23 cellular contexts compared by ENCODE assay signal in the genomic region with DNA sequence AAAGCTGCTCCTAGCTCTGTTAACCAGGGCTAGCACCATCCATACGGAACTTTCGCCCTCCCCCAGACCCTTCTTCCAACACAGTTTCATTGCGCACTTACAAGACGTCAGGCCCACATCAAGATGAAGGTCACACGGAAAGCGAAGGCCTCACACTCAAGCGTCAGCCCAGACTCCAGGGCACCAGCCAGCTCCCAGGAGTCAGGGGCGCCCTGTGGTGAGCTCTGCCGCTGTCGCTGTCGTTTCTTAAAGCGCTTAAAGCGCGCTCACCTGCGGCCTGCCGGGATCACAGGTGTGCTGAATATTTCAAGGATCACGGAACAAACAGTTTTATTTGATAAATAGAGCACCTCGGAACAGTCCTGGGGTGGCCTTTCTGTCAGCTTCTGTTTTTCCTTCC.
DNase-seq lines count a peak whose midpoint lies in the region; ATAC-seq and TF ChIP-seq lines count a peak whose summit lies in the region.
"Had no signal": no experiment of that assay in that cellular context is flagged by ENCODE, and none has a peak within 500 bp of the region (broad histone marks: within the 10 kb centered on the region; RNA-seq: fewer than 3 reads in every experiment).

No MANE protein-coding gene starts in this region.

- no peak overlapping the region for H2BK5ac ChIP-seq in mesenchymal stem cell (ENCODE audit: low read depth, low read length, poor library complexity, severe bottlenecking)

- no peak overlapping the region for H3K4me3 ChIP-seq in mesenchymal stem cell (ENCODE audit: insufficient read depth in 1 of 2, low read depth in 1 of 2, low read length in 2 of 2)
- H3K4me3 ChIP-seq: SJCRH30 had no signal

- no peak overlapping the region for H3K4me3 Mint-ChIP-seq in WTC11
- H3K4me3 Mint-ChIP-seq in activated CD4-positive, alpha-beta T cell treated with anti-CD3 and anti-CD28 coated beads for 36 hours: no peak overlapping the region
- H3K4me3 Mint-ChIP-seq: B cell; CD8-positive, alpha-beta T cell had no signal

- H2BK15ac ChIP-seq in mesenchymal stem cell (ENCODE audit: low read depth, poor library complexity, severe bottlenecking): no peak overlapping the region

- H3K27ac ChIP-seq in mesenchymal stem cell (ENCODE audit: low read length, poor library complexity, severe bottlenecking): no peak overlapping the region
- H3K27ac ChIP-seq: 22Rv1, C4-2B, SJCRH30 had no signal

- H2BK120ac ChIP-seq in mesenchymal stem cell (ENCODE audit: low read depth, low read length): no peak overlapping the region

- H3K4me1 ChIP-seq in mesenchymal stem cell (ENCODE audit: control insufficient read depth, insufficient read depth, low read depth, low read length): no peaks in the 10 kb centered on the region
- H3K4me1 ChIP-seq: SJCRH30 had no signal

- H3K79me1 ChIP-seq in mesenchymal stem cell (replicated peaks; ENCODE audit: low read length, poor library complexity, severe bottlenecking): no peaks in the 10 kb centered on the region

- no peak overlapping the region for H3K14ac ChIP-seq in mesenchymal stem cell (ENCODE audit: low read length in 2 of 2)

- no peak overlapping the region for H4K91ac ChIP-seq in mesenchymal stem cell (ENCODE audit: low read length)

- H2BK12ac ChIP-seq in mesenchymal stem cell (ENCODE audit: low read length in 2 of 2): no peak overlapping the region

- H3K27ac Mint-ChIP-seq in WTC11: no peak overlapping the region
- no peak overlapping the region for H3K27ac Mint-ChIP-seq in activated CD4-positive, alpha-beta T cell treated with anti-CD3 and anti-CD28 coated beads for 36 hours
- H3K27ac Mint-ChIP-seq: B cell; CD8-positive, alpha-beta T cell had no signal

- no peak overlapping the region for H3K9ac ChIP-seq in mesenchymal stem cell (ENCODE audit: low read length)

- no peak for TF ChIP-seq CTCF in WTC11 (IDR thresholded peaks at IDR 0.05)

- intact Hi-C loops in Right ventricle myocardium superior (cut with DNase I): no loop called here
- intact Hi-C loops in activated CD4-positive, alpha-beta T cell treated with anti-CD3 and anti-CD28 coated beads for 36 hours (cut with DNase I, micrococcal nuclease): no loop called here

- DNase-seq in NCI-H1417 (lab: John Stamatoyannopoulos, UW) (peak in 2 of 3 experiments; percentile 65 to 79), NCI-H1417 treated with DMSO at 0.1 percent for 48 hours (lab: John Stamatoyannopoulos, UW) (no peak), WTC11 (ENCODE audit: low spot score) (no peak), mesenchymal stem cell (no peak), NCI-H2196 treated with DMSO at 0.1 percent for 48 hours (lab: John Stamatoyannopoulos, UW; ENCODE audit: unreplicated experiment) (no peak), Right ventricle myocardium superior (no peak)
- no peak for DNase-seq in activated CD4-positive, alpha-beta T cell treated with anti-CD3 and anti-CD28 coated beads for 36 hours
- DNase-seq: CD8-positive, alpha-beta T cell; DMS79 treated with DMSO at 0.1 percent for 48 hours; GF-D8; KBM-7; MV-4-11; NCI-H1105; NCI-H1694 treated with DMSO at 0.1 percent for 48 hours; NCI-H2081; NCI-H226; NCI-H524; NCI-H774; SJCRH30 had no signal

- H2AK5ac ChIP-seq in mesenchymal stem cell (ENCODE audit: low read length, severe bottlenecking): no peak overlapping the region

- peak; percentile 55 for ATAC-seq in WTC11
- ATAC-seq in Right ventricle myocardium superior (ENCODE audit: poor library complexity): no peak
- no peak for ATAC-seq in activated CD4-positive, alpha-beta T cell treated with anti-CD3 and anti-CD28 coated beads for 36 hours
- ATAC-seq: CD8-positive, alpha-beta T cell; SK-N-SH treated with all-trans-retinoic acid at 6 μM for 48 hours had no signal

- CTCF ChIA-PET in WTC11 (lab: Charles Lee): interaction anchor here (1.7 kb wide), 1 partner anchor 175 kb away, joined by 5 read pairs; no protein-coding TSS in a partner anchor
- CTCF ChIA-PET in activated CD4-positive, alpha-beta T cell treated with anti-CD3 and anti-CD28 coated beads for 36 hours (lab: Charles Lee): no interaction called here

- POLR2A ChIA-PET in WTC11 (lab: Charles Lee): no interaction called here
- POLR2A ChIA-PET in activated CD4-positive, alpha-beta T cell treated with anti-CD3 and anti-CD28 coated beads for 36 hours (lab: Charles Lee): no interaction called here

- no peaks in the 10 kb centered on the region for H3K36me3 ChIP-seq in mesenchymal stem cell (ENCODE audit: control insufficient read depth in 1 of 2, insufficient read depth in 2 of 2, low read depth in 1 of 2, low read length in 2 of 2)
- H3K36me3 ChIP-seq: SJCRH30 had no signal

- H3K9me3 ChIP-seq in mesenchymal stem cell (ENCODE audit: control insufficient read depth, low read length): no peaks in the 10 kb centered on the region
- H3K9me3 ChIP-seq: SJCRH30 had no signal

- peaks cover 4% of the 10 kb centered on the region for H3K27me3 Mint-ChIP-seq in WTC11 (ENCODE audit: low read depth)
- H3K27me3 Mint-ChIP-seq in activated CD4-positive, alpha-beta T cell treated with anti-CD3 and anti-CD28 coated beads for 36 hours: no peaks in the 10 kb centered on the region
- H3K27me3 Mint-ChIP-seq: B cell had no signal

- H2AFZ ChIP-seq in mesenchymal stem cell (ENCODE audit: low read depth, low read length): no peak overlapping the region

- H3K4me1 Mint-ChIP-seq in WTC11: peaks cover 27% of the 10 kb centered on the region
- no peaks in the 10 kb centered on the region for H3K4me1 Mint-ChIP-seq in activated CD4-positive, alpha-beta T cell treated with anti-CD3 and anti-CD28 coated beads for 36 hours
- H3K4me1 Mint-ChIP-seq: B cell had no signal

- no peaks in the 10 kb centered on the region for H3K36me3 Mint-ChIP-seq in WTC11
- no peaks in the 10 kb centered on the region for H3K36me3 Mint-ChIP-seq in activated CD4-positive, alpha-beta T cell treated with anti-CD3 and anti-CD28 coated beads for 36 hours (ENCODE audit: low read depth)
- H3K36me3 Mint-ChIP-seq: CD8-positive, alpha-beta T cell had no signal

- peak overlapping the region; percentile 42 for H4K8ac ChIP-seq in mesenchymal stem cell (ENCODE audit: low read length)

- no peak overlapping the region for H3K23ac ChIP-seq in mesenchymal stem cell (ENCODE audit: low read length in 2 of 2)

- 69% methylated on average over 18 of the region's 18 CpGs for WGBS in mesenchymal stem cell

- H3K27me3 ChIP-seq in mesenchymal stem cell (ENCODE audit: control insufficient read depth in 1 of 2, insufficient read depth in 1 of 2, low read length in 2 of 2): no peaks in the 10 kb centered on the region
- H3K27me3 ChIP-seq: SJCRH30 had no signal

- no peak overlapping the region for H3K4ac ChIP-seq in mesenchymal stem cell (ENCODE audit: low read depth in 1 of 2, low read length in 2 of 2)

- H3K18ac ChIP-seq in mesenchymal stem cell (ENCODE audit: low read depth in 1 of 2, low read length in 2 of 2): no peak overlapping the region

- H3K9me3 Mint-ChIP-seq in WTC11: no peaks in the 10 kb centered on the region
- H3K9me3 Mint-ChIP-seq in activated CD4-positive, alpha-beta T cell treated with anti-CD3 and anti-CD28 coated beads for 36 hours (ENCODE audit: low read depth): no peaks in the 10 kb centered on the region
- H3K9me3 Mint-ChIP-seq: CD8-positive, alpha-beta T cell had no signal

- no peak overlapping the region for H3K4me2 ChIP-seq in mesenchymal stem cell (ENCODE audit: low read length, poor library complexity, severe bottlenecking)

TF ChIP-seq in WTC11, 78 proteins besides CTCF, POLR2A, EP300 and RAD21:
- TF ChIP-seq CREM (CRISPR knock-in tag; IDR thresholded peaks at IDR 0.05): no peak

Comparison
In these comparisons a context has a peak if more than half of its experiments do, and no peak if none do; other contexts are left out.
1. DNase-seq: peak in NCI-H1417 (2 of 3); none in NCI-H1417 treated with DMSO at 0.1 percent for 48 hours (single experiment), WTC11 (single experiment), mesenchymal stem cell (single experiment), NCI-H2196 treated with DMSO at 0.1 percent for 48 hours (single experiment), Right ventricle myocardium superior (single experiment) and activated CD4-positive, alpha-beta T cell treated with anti-CD3 and anti-CD28 coated beads for 36 hours (single experiment).